In genomic region chr12:122005252-122005651, GRCh38 we compare ENCODE assay signal across 30 cellular contexts. TPM values are rescaled to one million over a fixed set of nuclear protein-coding genes. Genes with fewer than 3 reads are reported as not detected.
DNase-seq lines count a peak whose midpoint lies in the region; ATAC-seq and TF ChIP-seq lines count a peak whose summit lies in the region.
"Had no signal": no experiment of that assay in that cellular context is flagged by ENCODE, and none has a peak within 500 bp of the region (broad histone marks: within the 10 kb centered on the region; RNA-seq: fewer than 3 reads in every experiment).

No MANE protein-coding gene starts in this region.

- no peak overlapping the region for H2AFZ ChIP-seq in osteoblast (ENCODE audit: low read length)
- H2AFZ ChIP-seq: hepatocyte, parathyroid adenoma had no signal

- H4K20me1 ChIP-seq in osteoblast (ENCODE audit: insufficient read depth, low read length): no peaks in the 10 kb centered on the region

- peaks cover 8% of the 10 kb centered on the region for H3K4me1 ChIP-seq in osteoblast (ENCODE audit: insufficient read depth, low read length)
- H3K4me1 ChIP-seq: colonic mucosa, parathyroid adenoma had no signal

- H3K27ac ChIP-seq in osteoblast (ENCODE audit: low read depth, low read length): no peak overlapping the region
- H3K27ac ChIP-seq: 22Rv1, colonic mucosa, epithelial cell of prostate, hepatocyte, parathyroid adenoma, SK-N-MC had no signal

- CTCF ChIA-PET in activated CD4-positive, alpha-beta T cell treated with anti-CD3 and anti-CD28 coated beads, Interleukin-2, amount 10 ng/mL, durations not matched to agents 7 days and 5 days (lab: Charles Lee): no interaction called here
- CTCF ChIA-PET in activated CD4-positive, alpha-beta T cell treated with anti-CD3 and anti-CD28 coated beads for 36 hours (lab: Charles Lee): interaction anchor here (1.2 to 1.5 kb wide), 2 partner anchors 13 to 211 kb away, joined by 4 read pairs; no protein-coding TSS in a partner anchor
- CTCF ChIA-PET in activated B cell treated with CpG ODN at 0.5 μM for 24 hours (lab: Charles Lee): interaction anchor here (0.6 to 1.5 kb wide), 4 partner anchors 14 to 87 kb away, joined by 3 to 5 read pairs (median 3); partner anchors contain the start of gene CFAP251

- no peaks in the 10 kb centered on the region for H3K9me3 Mint-ChIP-seq in activated CD4-positive, alpha-beta T cell treated with anti-CD3 and anti-CD28 coated beads, Interleukin-2, amount 10 ng/mL, durations not matched to agents 7 days and 5 days
- no peaks in the 10 kb centered on the region for H3K9me3 Mint-ChIP-seq in activated CD4-positive, alpha-beta T cell treated with anti-CD3 and anti-CD28 coated beads for 36 hours (ENCODE audit: low read depth)
- H3K9me3 Mint-ChIP-seq in activated B cell treated with CpG ODN at 0.5 μM for 24 hours: no peaks in the 10 kb centered on the region
- H3K9me3 Mint-ChIP-seq: activated naive CD8-positive, alpha-beta T cell treated with anti-CD3 and anti-CD28 coated beads for 36 hours; activated T-cell treated with anti-CD3 and anti-CD28 coated beads, Interleukin-2, amount 50 U/mL, for 4 hours; neural crest cell had no signal

- no peak for TF ChIP-seq CTCF in activated B cell treated with CpG ODN at 0.5 μM for 24 hours (IDR thresholded peaks at IDR 0.05)
- TF ChIP-seq CTCF in osteoblast (IDR thresholded peaks at IDR 0.05; ENCODE audit: extremely low read depth, low read depth, low read length): no peak

- no peak for ATAC-seq in activated CD4-positive, alpha-beta T cell treated with anti-CD3 and anti-CD28 coated beads for 36 hours
- no peak for ATAC-seq in activated B cell treated with CpG ODN at 0.5 μM for 24 hours (ENCODE audit: low read depth)
- no peak for ATAC-seq in HG02759 (IDR thresholded peaks at IDR 0.05; ENCODE audit: unreplicated experiment)
- ATAC-seq in HG02973 (IDR thresholded peaks at IDR 0.05; ENCODE audit: unreplicated experiment): no peak
- no peak for ATAC-seq in left colon
- ATAC-seq: activated CD8-positive, alpha-beta memory T cell treated with anti-CD3 and anti-CD28 coated beads, Interleukin-2, amount 10 ng/mL, durations not matched to agents 7 days and 5 days; HCT116 had no signal

- peaks cover 10% of the 10 kb centered on the region for H3K27me3 Mint-ChIP-seq in activated CD4-positive, alpha-beta T cell treated with anti-CD3 and anti-CD28 coated beads, Interleukin-2, amount 10 ng/mL, durations not matched to agents 7 days and 5 days
- H3K27me3 Mint-ChIP-seq in activated CD4-positive, alpha-beta T cell treated with anti-CD3 and anti-CD28 coated beads for 36 hours: peaks cover 14% of the 10 kb centered on the region
- peaks cover 3% of the 10 kb centered on the region for H3K27me3 Mint-ChIP-seq in activated B cell treated with CpG ODN at 0.5 μM for 24 hours

- peak overlapping the region; percentile 31 for H3K27ac Mint-ChIP-seq in activated CD4-positive, alpha-beta T cell treated with anti-CD3 and anti-CD28 coated beads, Interleukin-2, amount 10 ng/mL, durations not matched to agents 7 days and 5 days
- no peak overlapping the region for H3K27ac Mint-ChIP-seq in activated CD4-positive, alpha-beta T cell treated with anti-CD3 and anti-CD28 coated beads for 36 hours
- H3K27ac Mint-ChIP-seq in activated B cell treated with CpG ODN at 0.5 μM for 24 hours: peak overlapping the region; percentile 87
- H3K27ac Mint-ChIP-seq: activated CD8-positive, alpha-beta memory T cell treated with anti-CD3 and anti-CD28 coated beads, Interleukin-2, amount 10 ng/mL, durations not matched to agents 7 days and 5 days; activated naive CD8-positive, alpha-beta T cell treated with anti-CD3 and anti-CD28 coated beads for 36 hours had no signal

- no peaks in the 10 kb centered on the region for H3K79me2 ChIP-seq in osteoblast (ENCODE audit: insufficient read depth, low read length)
- H3K79me2 ChIP-seq: hepatocyte, parathyroid adenoma had no signal

- no peak overlapping the region for H3K4me2 ChIP-seq in osteoblast (ENCODE audit: insufficient read depth, low read length)
- H3K4me2 ChIP-seq: hepatocyte had no signal

- H3K4me1 Mint-ChIP-seq in activated CD4-positive, alpha-beta T cell treated with anti-CD3 and anti-CD28 coated beads, Interleukin-2, amount 10 ng/mL, durations not matched to agents 7 days and 5 days: peaks cover 37% of the 10 kb centered on the region
- H3K4me1 Mint-ChIP-seq in activated CD4-positive, alpha-beta T cell treated with anti-CD3 and anti-CD28 coated beads for 36 hours: peaks cover 31% of the 10 kb centered on the region
- H3K4me1 Mint-ChIP-seq in activated B cell treated with CpG ODN at 0.5 μM for 24 hours: peaks cover 84% of the 10 kb centered on the region

- intact Hi-C loops in activated CD4-positive, alpha-beta T cell treated with anti-CD3 and anti-CD28 coated beads for 36 hours (cut with DNase I, micrococcal nuclease): no loop called here
- intact Hi-C loops in activated B cell treated with CpG ODN at 0.5 μM for 24 hours (cut with micrococcal nuclease) (no loop called here), left colon (cut with DNase I, micrococcal nuclease) (no loop called here)

- no peak for DNase-seq in activated CD4-positive, alpha-beta T cell treated with anti-CD3 and anti-CD28 coated beads, Interleukin-2, amount 10 ng/mL, durations not matched to agents 7 days and 5 days
- DNase-seq in activated CD4-positive, alpha-beta T cell treated with anti-CD3 and anti-CD28 coated beads for 36 hours: no peak
- DNase-seq in activated B cell treated with CpG ODN at 0.5 μM for 24 hours (no peak), osteoblast (ENCODE audit: insufficient read length, low spot score, missing footprints) (peak; percentile 5), left colon (no peak), DMS79 (lab: John Stamatoyannopoulos, UW) (no peak)
- DNase-seq: activated CD4-positive, alpha-beta T cell treated with anti-CD3 and anti-CD28 coated beads, Interleukin-2, amount 50 U/mL, for 4 hours; activated CD4-positive, CD25-positive, alpha-beta regulatory T cell; activated CD8-positive, alpha-beta memory T cell treated with anti-CD3 and anti-CD28 coated beads, Interleukin-2, amount 10 ng/mL, durations not matched to agents 7 days and 5 days; activated gamma-delta T cell; activated naive CD8-positive, alpha-beta T cell treated with anti-CD3 and anti-CD28 coated beads for 36 hours; activated T-cell treated with anti-CD3 and anti-CD28 coated beads, Interleukin-2, amount 50 U/mL, for 4 hours; colonic mucosa; effector memory CD4-positive, alpha-beta T cell; NCI-H1092 treated with DMSO at 0.1 percent for 48 hours; NCI-H187; NCI-H2171; NCI-H82; stimulated activated CD4-positive, alpha-beta T cell treated with anti-CD3 and anti-CD28 coated beads, Interleukin-2, amount 100 ng/mL, for 48 hours; trophoblast cell had no signal

- POLR2A ChIA-PET in activated CD4-positive, alpha-beta T cell treated with anti-CD3 and anti-CD28 coated beads, Interleukin-2, amount 10 ng/mL, durations not matched to agents 7 days and 5 days (lab: Charles Lee): no interaction called here
- POLR2A ChIA-PET in activated CD4-positive, alpha-beta T cell treated with anti-CD3 and anti-CD28 coated beads for 36 hours (lab: Charles Lee): interaction anchor here (0.7 to 1.5 kb wide), 2 partner anchors 13 to 49 kb away, joined by 4 to 6 read pairs; no protein-coding TSS in a partner anchor
- POLR2A ChIA-PET in activated B cell treated with CpG ODN at 0.5 μM for 24 hours (lab: Charles Lee): interaction anchor here (0.6 to 9.1 kb wide), 12 partner anchors 9 to 1714 kb away, joined by 3 to 216 read pairs (median 7); partner anchors contain the start of genes BCL7A, CFAP251 and RNU4-2

- no peak overlapping the region for H3K4me3 Mint-ChIP-seq in activated CD4-positive, alpha-beta T cell treated with anti-CD3 and anti-CD28 coated beads, Interleukin-2, amount 10 ng/mL, durations not matched to agents 7 days and 5 days
- no peak overlapping the region for H3K4me3 Mint-ChIP-seq in activated CD4-positive, alpha-beta T cell treated with anti-CD3 and anti-CD28 coated beads for 36 hours
- peak overlapping the region; percentile 67 for H3K4me3 Mint-ChIP-seq in activated B cell treated with CpG ODN at 0.5 μM for 24 hours
- H3K4me3 Mint-ChIP-seq: activated CD8-positive, alpha-beta memory T cell treated with anti-CD3 and anti-CD28 coated beads, Interleukin-2, amount 10 ng/mL, durations not matched to agents 7 days and 5 days; activated naive CD8-positive, alpha-beta T cell treated with anti-CD3 and anti-CD28 coated beads for 36 hours; activated T-cell treated with anti-CD3 and anti-CD28 coated beads, Interleukin-2, amount 50 U/mL, for 4 hours; neural crest cell had no signal

- H3K36me3 ChIP-seq in osteoblast (ENCODE audit: insufficient read depth, low read length): no peaks in the 10 kb centered on the region
- H3K36me3 ChIP-seq: cardiac muscle cell, colonic mucosa had no signal

- no peaks in the 10 kb centered on the region for H3K36me3 Mint-ChIP-seq in activated CD4-positive, alpha-beta T cell treated with anti-CD3 and anti-CD28 coated beads, Interleukin-2, amount 10 ng/mL, durations not matched to agents 7 days and 5 days (ENCODE audit: low read depth)
- H3K36me3 Mint-ChIP-seq in activated CD4-positive, alpha-beta T cell treated with anti-CD3 and anti-CD28 coated beads for 36 hours (ENCODE audit: low read depth): no peaks in the 10 kb centered on the region
- H3K36me3 Mint-ChIP-seq in activated B cell treated with CpG ODN at 0.5 μM for 24 hours (ENCODE audit: low read depth): no peaks in the 10 kb centered on the region
- H3K36me3 Mint-ChIP-seq: activated CD8-positive, alpha-beta memory T cell treated with anti-CD3 and anti-CD28 coated beads, Interleukin-2, amount 10 ng/mL, durations not matched to agents 7 days and 5 days; activated naive CD8-positive, alpha-beta T cell treated with anti-CD3 and anti-CD28 coated beads for 36 hours had no signal

- no peak overlapping the region for H3K4me3 ChIP-seq in osteoblast (ENCODE audit: insufficient read depth, low read length)
- H3K4me3 ChIP-seq: cardiac muscle cell, colonic mucosa, hepatocyte, SK-N-MC had no signal

- H3K27me3 ChIP-seq in osteoblast (ENCODE audit: insufficient read depth, low read length): no peaks in the 10 kb centered on the region
- H3K27me3 ChIP-seq: cardiac muscle cell, colonic mucosa, hepatocyte had no signal

- H3K9me3 ChIP-seq in osteoblast (ENCODE audit: low read depth, low read length): no peaks in the 10 kb centered on the region
- H3K9me3 ChIP-seq: colonic mucosa had no signal

RNA-seq across cellular contexts. Expression of gene BCL7A, which starts 16.4 kb away (rescaled TPM):
- total RNA-seq in activated CD4-positive, alpha-beta T cell treated with anti-CD3 and anti-CD28 coated beads, Interleukin-2, amount 10 ng/mL, durations not matched to agents 7 days and 5 days: 1 to 10 TPM; 8.5 to 8.7 TPM
- 1 to 10 TPM; 6.4 to 6.6 TPM for total RNA-seq in activated CD4-positive, alpha-beta T cell treated with anti-CD3 and anti-CD28 coated beads for 36 hours
- 38.6 and 41.4 TPM in 2 replicates for total RNA-seq in activated B cell treated with CpG ODN at 0.5 μM for 24 hours
- 4.4 and 4.7 TPM in 2 replicates for total RNA-seq in osteoblast
- total RNA-seq in left colon: 1 to 10 TPM; 6.5 to 6.7 TPM
